7 cellular contexts compared by ENCODE assay signal in genomic region chr19:38409631-38410133, GRCh38. TPM values are rescaled to one million over a fixed set of nuclear protein-coding genes. Genes with fewer than 3 reads are reported as not detected.
DNase-seq lines count a peak whose midpoint lies in the region; TF ChIP-seq lines count a peak whose summit lies in the region.
"Had no signal": no experiment of that assay in that cellular context is flagged by ENCODE, and none has a peak within 500 bp of the region (broad histone marks: within the 10 kb centered on the region; RNA-seq: fewer than 3 reads in every experiment).

No MANE protein-coding gene starts in this region.

- H4K8ac ChIP-seq in H9 (replicated peaks; ENCODE audit: insufficient read length, low read depth, low read length), result no peak overlapping the region

- H2AK5ac ChIP-seq in H9 (ENCODE audit: insufficient read length, low read length), result no peak overlapping the region

- no peak overlapping the region for H3K9ac ChIP-seq in H9 (ENCODE audit: extremely low read depth, insufficient read length, low read length)

- DNase-seq in H9 (no peak), foreskin fibroblast (peak; percentile 38 to 71), glomerular visceral epithelial cell (ENCODE audit: extremely low spot score) (no peak), ureter (ENCODE audit: low spot score) (no peak)
- DNase-seq: activated CD4-positive, alpha-beta T cell treated with anti-CD3 and anti-CD28 coated beads, Interleukin-2, amount 10 ng/mL, durations not matched to agents 7 days and 5 days had no signal

- H3K18ac ChIP-seq in H9 (ENCODE audit: insufficient read length, low read depth, low read length), result no peak overlapping the region

- H3K4me3 Mint-ChIP-seq in H9, result no peak overlapping the region; a peak in 1 of 5 replicates
- H3K4me3 Mint-ChIP-seq: activated CD4-positive, alpha-beta T cell treated with anti-CD3 and anti-CD28 coated beads, Interleukin-2, amount 10 ng/mL, durations not matched to agents 7 days and 5 days; brain had no signal

- H2BK120ac ChIP-seq in H9 (ENCODE audit: low read depth, low read length, poor library complexity, severe bottlenecking), result no peak overlapping the region

- no peaks in the 10 kb centered on the region for H3K9me3 ChIP-seq in H9 (ENCODE audit: control insufficient read depth, low read depth, low read length)

- no peaks in the 10 kb centered on the region for H3K9me3 Mint-ChIP-seq in H9
- H3K9me3 Mint-ChIP-seq: activated CD4-positive, alpha-beta T cell treated with anti-CD3 and anti-CD28 coated beads, Interleukin-2, amount 10 ng/mL, durations not matched to agents 7 days and 5 days; brain had no signal

- no peak overlapping the region for H3T11ph ChIP-seq in H9 (ENCODE audit: low read length)

- H3K4me3 ChIP-seq in foreskin fibroblast (ENCODE audit: low read depth in 1 of 2, low read length in 2 of 2), result no peak overlapping the region

- no peaks in the 10 kb centered on the region for H4K20me1 ChIP-seq in H9 (ENCODE audit: control insufficient read depth, insufficient read depth, insufficient read length)

- no CpG with 5 or more reads among the region's 7 CpGs for WGBS in H9 (ENCODE audit: extremely low coverage, insufficient read length, low lambda C conversion rate)

- no peak overlapping the region for H2BK20ac ChIP-seq in H9 (ENCODE audit: low read depth, low read length, poor library complexity, severe bottlenecking)

- no peaks in the 10 kb centered on the region for H3K79me1 ChIP-seq in H9 (ENCODE audit: insufficient read depth, low read depth, low read length, poor library complexity, severe bottlenecking)

- H3K23me2 ChIP-seq in H9 (ENCODE audit: insufficient read length, low read depth, low read length, poor library complexity, severe bottlenecking), result no peaks in the 10 kb centered on the region

- TF ChIP-seq CTCF in H9 (conservative IDR thresholded peaks at IDR 0.05) (no peak), foreskin fibroblast (IDR thresholded peaks at IDR 0.05; ENCODE audit: low read depth, low read length) (no peak)

- H3K36me3 Mint-ChIP-seq in H9 (ENCODE audit: insufficient read depth in 1 of 3, low read depth in 3 of 3), result peaks cover 3 to 19% (median 17%) of the 10 kb centered on the region in 3 experiments; a peak in 6 of 7 replicates

- no peaks in the 10 kb centered on the region for H3K4me1 ChIP-seq in H9 (ENCODE audit: insufficient read depth, low read length)

- no peak overlapping the region for H4K91ac ChIP-seq in H9 (ENCODE audit: insufficient read length, low read depth, low read length)

- no peak overlapping the region for H3K14ac ChIP-seq in H9 (ENCODE audit: insufficient read depth, low read length)

- H2BK5ac ChIP-seq in H9 (ENCODE audit: insufficient read length, low read length), result no peak overlapping the region

- no peaks in the 10 kb centered on the region for H3K79me2 ChIP-seq in H9 (ENCODE audit: insufficient read depth, low read length)

- peaks cover 2% of the 10 kb centered on the region for H3K27me3 Mint-ChIP-seq in H9 (ENCODE audit: low read depth)
- H3K27me3 Mint-ChIP-seq: activated CD4-positive, alpha-beta T cell treated with anti-CD3 and anti-CD28 coated beads, Interleukin-2, amount 10 ng/mL, durations not matched to agents 7 days and 5 days had no signal

- H4K5ac ChIP-seq in H9 (ENCODE audit: insufficient read length, low read depth, low read length), result no peak overlapping the region

- H3K4me2 ChIP-seq in H9 (ENCODE audit: insufficient read depth, insufficient read length, low read length), result no peak overlapping the region

- H2AFZ ChIP-seq in H9 (ENCODE audit: low read length), result no peak overlapping the region

- H3K4ac ChIP-seq in H9 (ENCODE audit: low read depth, low read length), result no peak overlapping the region

- no peak overlapping the region for H3K27ac ChIP-seq in H9 (ENCODE audit: insufficient read length, low read depth, low read length)

- H2BK15ac ChIP-seq in H9 (ENCODE audit: low read depth, low read length), result no peak overlapping the region

- 0 out of 4 replicates have a peak, but pooled peaks cover 0 to 4% of the 10 kb centered on the region in 2 experiments for H3K4me1 Mint-ChIP-seq in H9

- peak overlapping the region in 2 of 3 experiments; percentile 10 to 22; a peak in 2 of 7 replicates for H3K27ac Mint-ChIP-seq in H9
- H3K27ac Mint-ChIP-seq: activated CD4-positive, alpha-beta T cell treated with anti-CD3 and anti-CD28 coated beads, Interleukin-2, amount 10 ng/mL, durations not matched to agents 7 days and 5 days had no signal

- no peak overlapping the region for H3K56ac ChIP-seq in H9 (ENCODE audit: insufficient read length, low read depth, low read length)

- H3K27me3 ChIP-seq in H9 (ENCODE audit: insufficient read depth, low read length), result no peaks in the 10 kb centered on the region

- no peak overlapping the region for H2BK12ac ChIP-seq in H9 (ENCODE audit: insufficient read length, low read depth, low read length)

- H3K23ac ChIP-seq in H9 (ENCODE audit: insufficient read length, low read depth, low read length), result no peak overlapping the region

RNA-seq across cellular contexts. Expression of gene FAM98C, which starts 6.8 kb away (rescaled TPM):
- total RNA-seq in H9 (2021) (15.0 and 16.4 TPM in 2 replicates), ureter (23.8 TPM)

RNA-seq across cellular contexts. Expression of gene RASGRP4, which starts 16.3 kb away (rescaled TPM):
- total RNA-seq in H9 (2021), result 0.28 and 0.39 TPM in 2 replicates
- total RNA-seq in ureter, result 1.7 TPM
- total RNA-seq: osteocyte had no signal

RNA-seq across cellular contexts. Expression of gene SPRED3, which starts 21.2 kb away (rescaled TPM):
- total RNA-seq in H9 (2021) (11.5 and 16.4 TPM in 2 replicates), ureter (2.1 TPM)

RNA-seq across cellular contexts. Expression of gene GGN, which starts 21.8 kb away (rescaled TPM):
- 1.5 and 2.4 TPM in 2 replicates for total RNA-seq in H9 (2021)
- 0.86 TPM for total RNA-seq in ureter
- total RNA-seq: activated CD4-positive, alpha-beta T cell treated with anti-CD3 and anti-CD28 coated beads, Interleukin-2, amount 10 ng/mL, durations not matched to agents 7 days and 5 days had no signal

RNA-seq across cellular contexts. Expression of gene RYR1, which starts 23.8 kb away (rescaled TPM):
- total RNA-seq in H9 (2021) (8.4 and 8.9 TPM in 2 replicates), ureter (3.4 TPM)

Comparison
In these comparisons a context has a peak if more than half of its experiments do, and no peak if none do; other contexts are left out.
1. DNase-seq: peak in foreskin fibroblast (2 of 2); none in H9 (single experiment), glomerular visceral epithelial cell (single experiment) and ureter (single experiment).